In the genomic region with DNA sequence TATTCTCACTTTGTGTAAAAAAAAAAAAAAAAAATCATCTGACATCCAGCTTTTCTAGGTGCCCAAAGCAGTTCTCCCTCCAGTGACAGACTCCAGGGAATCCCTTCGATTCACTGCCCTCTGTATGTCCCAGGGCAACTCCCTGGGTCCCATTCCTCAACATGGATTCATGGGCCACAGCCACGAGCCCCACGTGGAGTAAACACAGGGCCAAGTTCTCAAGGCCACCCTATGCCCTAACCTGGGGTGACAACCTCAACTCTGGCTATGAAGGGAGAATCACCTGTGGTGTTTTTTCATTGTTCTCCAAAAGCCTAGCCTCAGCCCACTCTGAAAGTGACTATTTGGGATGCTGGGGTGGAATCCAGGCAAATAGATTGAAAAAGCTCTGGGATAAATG, we compare ENCODE assay signal across 1 cellular context.
A peak's percentile ranks its signal among the peaks of the same experiment; 100 is the strongest.
TF ChIP-seq lines count a peak whose summit lies in the region.

No MANE protein-coding gene starts in this region.

TF ChIP-seq in HepG2, 621 proteins besides CTCF, POLR2A, EP300 and RAD21 (continued from another document and continues in another):
- TF ChIP-seq, protein P1, sequence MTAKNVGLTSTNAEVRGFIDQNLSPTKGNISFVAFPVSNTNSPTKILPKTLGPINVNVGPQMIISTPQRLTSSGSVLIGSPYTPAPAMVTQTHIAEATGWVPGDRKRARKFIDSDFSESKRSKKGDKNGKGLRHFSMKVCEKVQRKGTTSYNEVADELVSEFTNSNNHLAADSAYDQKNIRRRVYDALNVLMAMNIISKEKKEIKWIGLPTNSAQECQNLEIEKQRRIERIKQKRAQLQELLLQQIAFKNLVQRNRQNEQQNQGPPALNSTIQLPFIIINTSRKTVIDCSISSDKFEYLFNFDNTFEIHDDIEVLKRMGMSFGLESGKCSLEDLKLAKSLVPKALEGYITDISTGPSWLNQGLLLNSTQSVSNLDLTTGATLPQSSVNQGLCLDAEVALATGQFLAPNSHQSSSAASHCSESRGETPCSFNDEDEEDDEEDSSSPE (CRISPR knock-in tag; IDR thresholded peaks at IDR 0.05) = no peak
- TF ChIP-seq SP1 (IDR thresholded peaks at IDR 0.05) (no peak), SP1 (CRISPR knock-in tag; IDR thresholded peaks at IDR 0.05) (no peak), PLRG1 (conservative IDR thresholded peaks at IDR 0.05) (no peak), ZNF24 (IDR thresholded peaks at IDR 0.05) (no peak), ZNF768 (CRISPR knock-in tag; IDR thresholded peaks at IDR 0.05) (no peak), MAFK (conservative IDR thresholded peaks at IDR 0.05 in 1 of 2, IDR thresholded peaks at IDR 0.05 in 1 of 2; ENCODE audit: low read length in 2 of 2) (no peak), KAT2B (IDR thresholded peaks at IDR 0.05; ENCODE audit: borderline replicate concordance, low read depth, low read length) (no peak), PAF1 (CRISPR knock-in tag; IDR thresholded peaks at IDR 0.05) (0 out of 2 replicates have a peak, but pooled peaks have one; percentile 66), TCF12 (IDR thresholded peaks at IDR 0.05) (no peak), TCF12 (CRISPR knock-in tag; IDR thresholded peaks at IDR 0.05) (no peak), ZNF766 (CRISPR knock-in tag; IDR thresholded peaks at IDR 0.05; ENCODE audit: borderline replicate concordance) (no peak), NCOR1 (IDR thresholded peaks at IDR 0.05; ENCODE audit: borderline replicate concordance, low read length) (no peak), THYN1 (CRISPR knock-in tag; IDR thresholded peaks at IDR 0.05; ENCODE audit: borderline replicate concordance, low read depth) (no peak), YEATS4 (CRISPR knock-in tag; IDR thresholded peaks at IDR 0.05; ENCODE audit: borderline replicate concordance) (no peak), ZMYM4 (CRISPR knock-in tag; IDR thresholded peaks at IDR 0.05) (no peak), RBM39 (IDR thresholded peaks at IDR 0.05; ENCODE audit: low read depth, low read length, poor library complexity, severe bottlenecking) (no peak), SIX1 (CRISPR knock-in tag; IDR thresholded peaks at IDR 0.05; ENCODE audit: borderline replicate concordance) (no peak), ZNF777 (CRISPR knock-in tag; IDR thresholded peaks at IDR 0.05) (no peak), SOX6 (IDR thresholded peaks at IDR 0.05) (no peak), SOX6 (CRISPR knock-in tag; IDR thresholded peaks at IDR 0.05) (no peak), MXI1 (IDR thresholded peaks at IDR 0.05; ENCODE audit: borderline replicate concordance, low read depth, low read length) (peak; percentile 30; the same call in 1 of the 3 replicates), TAF1 (CRISPR knock-in tag; IDR thresholded peaks at IDR 0.05) (no peak), RARA (CRISPR knock-in tag; IDR thresholded peaks at IDR 0.05) (no peak), KDM4B (CRISPR knock-in tag; IDR thresholded peaks at IDR 0.05) (no peak), NPAS2 (CRISPR knock-in tag; IDR thresholded peaks at IDR 0.05; ENCODE audit: borderline replicate concordance) (no peak), ZFX (CRISPR knock-in tag; IDR thresholded peaks at IDR 0.05; ENCODE audit: low read depth) (peak; percentile 27; the same call in 1 of the 2 replicates), HDAC2 (CRISPR knock-in tag; IDR thresholded peaks at IDR 0.05) (no peak), ZKSCAN8 (CRISPR knock-in tag; IDR thresholded peaks at IDR 0.05; ENCODE audit: borderline replicate concordance) (no peak), ZNF468 (CRISPR knock-in tag; IDR thresholded peaks at IDR 0.05) (no peak), ZNF251 (CRISPR knock-in tag; IDR thresholded peaks at IDR 0.05) (no peak), AKAP8 (CRISPR knock-in tag; IDR thresholded peaks at IDR 0.05) (no peak), KAT8 (CRISPR knock-in tag; IDR thresholded peaks at IDR 0.05) (no peak), SRSF1 (optimal IDR thresholded peaks at IDR 0.05; ENCODE audit: low read depth, low read length) (no peak), HNRNPUL1 (IDR thresholded peaks at IDR 0.05; ENCODE audit: low read depth, low read length) (no peak), ZNF530 (CRISPR knock-in tag; IDR thresholded peaks at IDR 0.05; ENCODE audit: low read depth) (no peak), ZNF569 (CRISPR knock-in tag; IDR thresholded peaks at IDR 0.05; ENCODE audit: borderline replicate concordance) (no peak), ZNF615 (CRISPR knock-in tag; IDR thresholded peaks at IDR 0.05; ENCODE audit: borderline replicate concordance) (no peak), ZNF549 (CRISPR knock-in tag; IDR thresholded peaks at IDR 0.05) (no peak)
- TF ChIP-seq, protein P2, sequence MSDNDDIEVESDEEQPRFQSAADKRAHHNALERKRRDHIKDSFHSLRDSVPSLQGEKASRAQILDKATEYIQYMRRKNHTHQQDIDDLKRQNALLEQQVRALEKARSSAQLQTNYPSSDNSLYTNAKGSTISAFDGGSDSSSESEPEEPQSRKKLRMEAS (IDR thresholded peaks at IDR 0.05) = 0 out of 2 replicates have a peak, but pooled peaks have one; percentile 29
- TF ChIP-seq, protein P3, sequence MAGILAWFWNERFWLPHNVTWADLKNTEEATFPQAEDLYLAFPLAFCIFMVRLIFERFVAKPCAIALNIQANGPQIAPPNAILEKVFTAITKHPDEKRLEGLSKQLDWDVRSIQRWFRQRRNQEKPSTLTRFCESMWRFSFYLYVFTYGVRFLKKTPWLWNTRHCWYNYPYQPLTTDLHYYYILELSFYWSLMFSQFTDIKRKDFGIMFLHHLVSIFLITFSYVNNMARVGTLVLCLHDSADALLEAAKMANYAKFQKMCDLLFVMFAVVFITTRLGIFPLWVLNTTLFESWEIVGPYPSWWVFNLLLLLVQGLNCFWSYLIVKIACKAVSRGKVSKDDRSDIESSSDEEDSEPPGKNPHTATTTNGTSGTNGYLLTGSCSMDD (CRISPR knock-in tag; IDR thresholded peaks at IDR 0.05) = no peak
- TF ChIP-seq, protein P4, sequence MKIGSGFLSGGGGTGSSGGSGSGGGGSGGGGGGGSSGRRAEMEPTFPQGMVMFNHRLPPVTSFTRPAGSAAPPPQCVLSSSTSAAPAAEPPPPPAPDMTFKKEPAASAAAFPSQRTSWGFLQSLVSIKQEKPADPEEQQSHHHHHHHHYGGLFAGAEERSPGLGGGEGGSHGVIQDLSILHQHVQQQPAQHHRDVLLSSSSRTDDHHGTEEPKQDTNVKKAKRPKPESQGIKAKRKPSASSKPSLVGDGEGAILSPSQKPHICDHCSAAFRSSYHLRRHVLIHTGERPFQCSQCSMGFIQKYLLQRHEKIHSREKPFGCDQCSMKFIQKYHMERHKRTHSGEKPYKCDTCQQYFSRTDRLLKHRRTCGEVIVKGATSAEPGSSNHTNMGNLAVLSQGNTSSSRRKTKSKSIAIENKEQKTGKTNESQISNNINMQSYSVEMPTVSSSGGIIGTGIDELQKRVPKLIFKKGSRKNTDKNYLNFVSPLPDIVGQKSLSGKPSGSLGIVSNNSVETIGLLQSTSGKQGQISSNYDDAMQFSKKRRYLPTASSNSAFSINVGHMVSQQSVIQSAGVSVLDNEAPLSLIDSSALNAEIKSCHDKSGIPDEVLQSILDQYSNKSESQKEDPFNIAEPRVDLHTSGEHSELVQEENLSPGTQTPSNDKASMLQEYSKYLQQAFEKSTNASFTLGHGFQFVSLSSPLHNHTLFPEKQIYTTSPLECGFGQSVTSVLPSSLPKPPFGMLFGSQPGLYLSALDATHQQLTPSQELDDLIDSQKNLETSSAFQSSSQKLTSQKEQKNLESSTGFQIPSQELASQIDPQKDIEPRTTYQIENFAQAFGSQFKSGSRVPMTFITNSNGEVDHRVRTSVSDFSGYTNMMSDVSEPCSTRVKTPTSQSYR (CRISPR knock-in tag; IDR thresholded peaks at IDR 0.05; ENCODE audit: borderline replicate concordance) = no peak
- TF ChIP-seq, protein P5, sequence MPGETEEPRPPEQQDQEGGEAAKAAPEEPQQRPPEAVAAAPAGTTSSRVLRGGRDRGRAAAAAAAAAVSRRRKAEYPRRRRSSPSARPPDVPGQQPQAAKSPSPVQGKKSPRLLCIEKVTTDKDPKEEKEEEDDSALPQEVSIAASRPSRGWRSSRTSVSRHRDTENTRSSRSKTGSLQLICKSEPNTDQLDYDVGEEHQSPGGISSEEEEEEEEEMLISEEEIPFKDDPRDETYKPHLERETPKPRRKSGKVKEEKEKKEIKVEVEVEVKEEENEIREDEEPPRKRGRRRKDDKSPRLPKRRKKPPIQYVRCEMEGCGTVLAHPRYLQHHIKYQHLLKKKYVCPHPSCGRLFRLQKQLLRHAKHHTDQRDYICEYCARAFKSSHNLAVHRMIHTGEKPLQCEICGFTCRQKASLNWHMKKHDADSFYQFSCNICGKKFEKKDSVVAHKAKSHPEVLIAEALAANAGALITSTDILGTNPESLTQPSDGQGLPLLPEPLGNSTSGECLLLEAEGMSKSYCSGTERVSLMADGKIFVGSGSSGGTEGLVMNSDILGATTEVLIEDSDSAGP (CRISPR knock-in tag; IDR thresholded peaks at IDR 0.05; ENCODE audit: borderline replicate concordance) = no peak
- TF ChIP-seq, protein P6, sequence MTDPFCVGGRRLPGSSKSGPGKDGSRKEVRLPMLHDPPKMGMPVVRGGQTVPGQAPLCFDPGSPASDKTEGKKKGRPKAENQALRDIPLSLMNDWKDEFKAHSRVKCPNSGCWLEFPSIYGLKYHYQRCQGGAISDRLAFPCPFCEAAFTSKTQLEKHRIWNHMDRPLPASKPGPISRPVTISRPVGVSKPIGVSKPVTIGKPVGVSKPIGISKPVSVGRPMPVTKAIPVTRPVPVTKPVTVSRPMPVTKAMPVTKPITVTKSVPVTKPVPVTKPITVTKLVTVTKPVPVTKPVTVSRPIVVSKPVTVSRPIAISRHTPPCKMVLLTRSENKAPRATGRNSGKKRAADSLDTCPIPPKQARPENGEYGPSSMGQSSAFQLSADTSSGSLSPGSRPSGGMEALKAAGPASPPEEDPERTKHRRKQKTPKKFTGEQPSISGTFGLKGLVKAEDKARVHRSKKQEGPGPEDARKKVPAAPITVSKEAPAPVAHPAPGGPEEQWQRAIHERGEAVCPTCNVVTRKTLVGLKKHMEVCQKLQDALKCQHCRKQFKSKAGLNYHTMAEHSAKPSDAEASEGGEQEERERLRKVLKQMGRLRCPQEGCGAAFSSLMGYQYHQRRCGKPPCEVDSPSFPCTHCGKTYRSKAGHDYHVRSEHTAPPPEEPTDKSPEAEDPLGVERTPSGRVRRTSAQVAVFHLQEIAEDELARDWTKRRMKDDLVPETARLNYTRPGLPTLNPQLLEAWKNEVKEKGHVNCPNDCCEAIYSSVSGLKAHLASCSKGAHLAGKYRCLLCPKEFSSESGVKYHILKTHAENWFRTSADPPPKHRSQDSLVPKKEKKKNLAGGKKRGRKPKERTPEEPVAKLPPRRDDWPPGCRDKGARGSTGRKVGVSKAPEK (CRISPR knock-in tag; IDR thresholded peaks at IDR 0.05; ENCODE audit: borderline replicate concordance) = no peak
- TF ChIP-seq, protein P7, sequence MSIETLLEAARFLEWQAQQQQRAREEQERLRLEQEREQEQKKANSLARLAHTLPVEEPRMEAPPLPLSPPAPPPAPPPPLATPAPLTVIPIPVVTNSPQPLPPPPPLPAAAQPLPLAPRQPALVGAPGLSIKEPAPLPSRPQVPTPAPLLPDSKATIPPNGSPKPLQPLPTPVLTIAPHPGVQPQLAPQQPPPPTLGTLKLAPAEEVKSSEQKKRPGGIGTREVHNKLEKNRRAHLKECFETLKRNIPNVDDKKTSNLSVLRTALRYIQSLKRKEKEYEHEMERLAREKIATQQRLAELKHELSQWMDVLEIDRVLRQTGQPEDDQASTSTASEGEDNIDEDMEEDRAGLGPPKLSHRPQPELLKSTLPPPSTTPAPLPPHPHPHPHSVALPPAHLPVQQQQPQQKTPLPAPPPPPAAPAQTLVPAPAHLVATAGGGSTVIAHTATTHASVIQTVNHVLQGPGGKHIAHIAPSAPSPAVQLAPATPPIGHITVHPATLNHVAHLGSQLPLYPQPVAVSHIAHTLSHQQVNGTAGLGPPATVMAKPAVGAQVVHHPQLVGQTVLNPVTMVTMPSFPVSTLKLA (IDR thresholded peaks at IDR 0.05) = peak; percentile 27; the same call in 1 of the 2 replicates
- TF ChIP-seq, protein P8, sequence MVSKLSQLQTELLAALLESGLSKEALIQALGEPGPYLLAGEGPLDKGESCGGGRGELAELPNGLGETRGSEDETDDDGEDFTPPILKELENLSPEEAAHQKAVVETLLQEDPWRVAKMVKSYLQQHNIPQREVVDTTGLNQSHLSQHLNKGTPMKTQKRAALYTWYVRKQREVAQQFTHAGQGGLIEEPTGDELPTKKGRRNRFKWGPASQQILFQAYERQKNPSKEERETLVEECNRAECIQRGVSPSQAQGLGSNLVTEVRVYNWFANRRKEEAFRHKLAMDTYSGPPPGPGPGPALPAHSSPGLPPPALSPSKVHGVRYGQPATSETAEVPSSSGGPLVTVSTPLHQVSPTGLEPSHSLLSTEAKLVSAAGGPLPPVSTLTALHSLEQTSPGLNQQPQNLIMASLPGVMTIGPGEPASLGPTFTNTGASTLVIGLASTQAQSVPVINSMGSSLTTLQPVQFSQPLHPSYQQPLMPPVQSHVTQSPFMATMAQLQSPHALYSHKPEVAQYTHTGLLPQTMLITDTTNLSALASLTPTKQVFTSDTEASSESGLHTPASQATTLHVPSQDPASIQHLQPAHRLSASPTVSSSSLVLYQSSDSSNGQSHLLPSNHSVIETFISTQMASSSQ (IDR thresholded peaks at IDR 0.05; ENCODE audit: low read depth) = no peak
- TF ChIP-seq, protein P8 (CRISPR knock-in tag; IDR thresholded peaks at IDR 0.05; ENCODE audit: borderline replicate concordance) = no peak
- TF ChIP-seq, protein P9, sequence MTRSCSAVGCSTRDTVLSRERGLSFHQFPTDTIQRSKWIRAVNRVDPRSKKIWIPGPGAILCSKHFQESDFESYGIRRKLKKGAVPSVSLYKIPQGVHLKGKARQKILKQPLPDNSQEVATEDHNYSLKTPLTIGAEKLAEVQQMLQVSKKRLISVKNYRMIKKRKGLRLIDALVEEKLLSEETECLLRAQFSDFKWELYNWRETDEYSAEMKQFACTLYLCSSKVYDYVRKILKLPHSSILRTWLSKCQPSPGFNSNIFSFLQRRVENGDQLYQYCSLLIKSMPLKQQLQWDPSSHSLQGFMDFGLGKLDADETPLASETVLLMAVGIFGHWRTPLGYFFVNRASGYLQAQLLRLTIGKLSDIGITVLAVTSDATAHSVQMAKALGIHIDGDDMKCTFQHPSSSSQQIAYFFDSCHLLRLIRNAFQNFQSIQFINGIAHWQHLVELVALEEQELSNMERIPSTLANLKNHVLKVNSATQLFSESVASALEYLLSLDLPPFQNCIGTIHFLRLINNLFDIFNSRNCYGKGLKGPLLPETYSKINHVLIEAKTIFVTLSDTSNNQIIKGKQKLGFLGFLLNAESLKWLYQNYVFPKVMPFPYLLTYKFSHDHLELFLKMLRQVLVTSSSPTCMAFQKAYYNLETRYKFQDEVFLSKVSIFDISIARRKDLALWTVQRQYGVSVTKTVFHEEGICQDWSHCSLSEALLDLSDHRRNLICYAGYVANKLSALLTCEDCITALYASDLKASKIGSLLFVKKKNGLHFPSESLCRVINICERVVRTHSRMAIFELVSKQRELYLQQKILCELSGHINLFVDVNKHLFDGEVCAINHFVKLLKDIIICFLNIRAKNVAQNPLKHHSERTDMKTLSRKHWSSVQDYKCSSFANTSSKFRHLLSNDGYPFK (CRISPR knock-in tag; IDR thresholded peaks at IDR 0.05; ENCODE audit: borderline replicate concordance) = no peak
